In genomic region chr10:103701380-103702222, GRCh38 we compare ENCODE assay signal across 19 cellular contexts.
DNase-seq lines count a peak whose midpoint lies in the region; ATAC-seq, FAIRE-seq and TF ChIP-seq lines count a peak whose summit lies in the region.
"Had no signal": no experiment of that assay in that cellular context is flagged by ENCODE, and none has a peak within 500 bp of the region (broad histone marks: within the 10 kb centered on the region; RNA-seq: fewer than 3 reads in every experiment).

No MANE protein-coding gene starts in this region.

- POLR2A ChIA-PET in HEK293T (lab: Yijun Ruan, JAX): no interaction called here
- POLR2A ChIA-PET in K562 (lab: Yijun Ruan, JAX): no interaction called here

- CTCF ChIA-PET in HEK293T (lab: Yijun Ruan, JAX): interaction anchor here (1.5 kb wide), 1 partner anchor 15 kb away, joined by 6 read pairs; no protein-coding TSS in a partner anchor
- CTCF ChIA-PET in K562 (lab: Yijun Ruan, JAX; ENCODE audit: low intra/inter-chr PET ratio): no interaction called here

- no peak for TF ChIP-seq POLR2A in K562 (conservative IDR thresholded peaks at IDR 0.05)

- DNase-seq in HEK293T (ENCODE audit: extremely low spot score) (no peak), K562 (ENCODE audit: extremely low read depth in 1 of 4, low spot score in 3 of 4) (no peak), COLO668 (lab: John Stamatoyannopoulos, UW; ENCODE audit: unreplicated experiment) (no peak), amniotic stem cell (lab: John Stamatoyannopoulos, UW) (no peak)
- no peak for DNase-seq in stimulated activated CD4-positive, alpha-beta T cell treated with anti-CD3 and anti-CD28 coated beads, Interleukin-4, amount 100 ng/mL, for 24 hours
- DNase-seq: BE2C; CD4-positive, alpha-beta memory T cell; COR-L47; DMS153; DMS79 treated with DMSO at 0.1 percent for 48 hours; EL; KG1 had no signal

- no peak overlapping the region for H2AFZ ChIP-seq in K562 (ENCODE audit: low read depth, low read length)

- H3K9ac ChIP-seq in K562 (ENCODE audit: insufficient read depth in 1 of 2, low read depth in 2 of 2, low read length in 2 of 2): no peak overlapping the region

- in situ Hi-C loops in K562 (cut with MboI): no loop called here

- no peaks in the 10 kb centered on the region for H3K9me3 ChIP-seq in K562 (replicated peaks; ENCODE audit: control insufficient read depth, insufficient read depth, low read depth, low read length)
- H3K9me3 ChIP-seq: A549, BE2C had no signal

- intact Hi-C loops in K562 (cut with micrococcal nuclease): no loop called here

- no peak for TF ChIP-seq CTCF in K562 (IDR thresholded peaks at IDR 0.05 in 2 of 3, conservative IDR thresholded peaks at IDR 0.05 in 1 of 3; ENCODE audit: insufficient read depth in 2 of 3, low read depth in 1 of 3, low read length in 3 of 3)

- TF ChIP-seq RAD21 in K562 (CRISPR knock-in tag; conservative IDR thresholded peaks at IDR 0.05 in 1 of 2, IDR thresholded peaks at IDR 0.05 in 1 of 2): no peak

- no peaks in the 10 kb centered on the region for H3K36me3 ChIP-seq in K562 (ENCODE audit: control insufficient read depth, insufficient read depth, low read length)
- H3K36me3 ChIP-seq: BE2C had no signal

- no peak overlapping the region for H3K27ac ChIP-seq in K562 (ENCODE audit: extremely low read depth, low read depth, low read length)
- peak overlapping the region; percentile 98 for H3K27ac ChIP-seq in layer of hippocampus (ENCODE audit: low read depth, low read length)
- H3K27ac ChIP-seq: A549, C4-2B had no signal

- peaks cover 6 to 9% of the 10 kb centered on the region in 2 experiments; a peak in 4 of 5 replicates for H3K4me1 ChIP-seq in K562 (replicated peaks in 1 of 2; ENCODE audit: control insufficient read depth in 2 of 2, insufficient read depth in 2 of 2, low read length in 2 of 2)

- peaks cover 0 to 4% of the 10 kb centered on the region in 2 experiments; a peak in 2 of 5 replicates for H3K27me3 ChIP-seq in K562 (ENCODE audit: control insufficient read depth in 2 of 2, insufficient read depth in 2 of 2, low read length in 2 of 2)
- no peaks in the 10 kb centered on the region for H3K27me3 ChIP-seq in layer of hippocampus (ENCODE audit: control insufficient read depth, insufficient read depth, low read length)
- H3K27me3 ChIP-seq: BE2C had no signal

- no peaks in the 10 kb centered on the region for H3K9me1 ChIP-seq in K562 (ENCODE audit: control insufficient read depth, insufficient read depth, low read length)

- H4K20me1 ChIP-seq in K562 (replicated peaks; ENCODE audit: control insufficient read depth, insufficient read depth, low read length): no peaks in the 10 kb centered on the region

- no TSS peak for BruUV-seq in K562 (replicated peaks; lab: Mats Ljungman, UMichigan)

- no peak for ATAC-seq in K562
- ATAC-seq in HG02885 (IDR thresholded peaks at IDR 0.05; ENCODE audit: poor library complexity, unreplicated experiment): no peak
- ATAC-seq: A549 had no signal

- no peaks in the 10 kb centered on the region for H3K79me2 ChIP-seq in K562 (ENCODE audit: control insufficient read depth, insufficient read depth, low read length)

- no peak overlapping the region for H3K4me2 ChIP-seq in K562 (ENCODE audit: insufficient read depth, low read length)
- H3K4me2 ChIP-seq: A549 had no signal

- FAIRE-seq in K562 (lab: Jason Lieb, UNC): no peak
- FAIRE-seq: A549, D721Med, G401.6, H54 had no signal

- 0% methylated on average over 1 of the region's 1 CpG for WGBS in K562 (ENCODE audit: insufficient coverage, low coverage, missing lambda C conversion rate)

- no peak for TF ChIP-seq EP300 in K562 (IDR thresholded peaks at IDR 0.05; ENCODE audit: low read length)

- H3K4me3 ChIP-seq in K562: no peak overlapping the region
- H3K4me3 ChIP-seq: A549 had no signal

TF ChIP-seq in HEK293T, 16 proteins besides CTCF, POLR2A, EP300 and RAD21:
- TF ChIP-seq SUZ12 (IDR thresholded peaks at IDR 0.05) (no peak), PKNOX1 (IDR thresholded peaks at IDR 0.05) (peak; percentile 75), CTBP1 (IDR thresholded peaks at IDR 0.05; ENCODE audit: borderline replicate concordance) (peak; percentile 65)

TF ChIP-seq in K562, 482 proteins besides CTCF, POLR2A, EP300 and RAD21:
- TF ChIP-seq PKNOX1 (IDR thresholded peaks at IDR 0.05) (peak; percentile 85), CEBPG (CRISPR knock-in tag; IDR thresholded peaks at IDR 0.05) (no peak), CEBPG (tag; conservative IDR thresholded peaks at IDR 0.05 in 1 of 2, IDR thresholded peaks at IDR 0.05 in 1 of 2) (no peak), RBM25 (IDR thresholded peaks at IDR 0.05; ENCODE audit: low read depth, low read length, severe bottlenecking) (no peak), ARHGAP35 (IDR thresholded peaks at IDR 0.05; ENCODE audit: partially characterized antibody) (peak; percentile 89), EHMT2 (IDR thresholded peaks at IDR 0.05) (peak; percentile 71), HDAC1 (IDR thresholded peaks at IDR 0.05) (peak in 1 of 2 experiments; percentile 41; a peak in 2 of 4 replicates), ZNF561 (CRISPR knock-in tag; conservative IDR thresholded peaks at IDR 0.05) (no peak), PBX2 (CRISPR knock-in tag; IDR thresholded peaks at IDR 0.05; ENCODE audit: low read depth) (no peak), PBX2 (tag; conservative IDR thresholded peaks at IDR 0.05; ENCODE audit: low read depth) (peak; percentile 89), ZNF280A (IDR thresholded peaks at IDR 0.05; ENCODE audit: low read depth, partially characterized antibody) (peak; percentile 27), NR2C1 (IDR thresholded peaks at IDR 0.05) (no peak), NR2C1 (tag; IDR thresholded peaks at IDR 0.05) (no peak), LEF1 (IDR thresholded peaks at IDR 0.05) (0 out of 2 replicates have a peak, but pooled peaks have one; percentile 28), MEIS2 (IDR thresholded peaks at IDR 0.05; ENCODE audit: partially characterized antibody) (peak; percentile 76), NFIC (IDR thresholded peaks at IDR 0.05) (no peak), KDM1A (IDR thresholded peaks at IDR 0.05) (0 out of 4 replicates have a peak, but pooled peaks of 1 of the 2 experiments have one; percentile 49), ZC3H11A (IDR thresholded peaks at IDR 0.05; ENCODE audit: low read depth, low read length) (no peak)
